ENCODE assay signal across 9 cellular contexts in genomic region chr13:51000058-51000457, GRCh38.
"Had no signal": no experiment of that assay in that cellular context is flagged by ENCODE, and none has a peak within 500 bp of the region (broad histone marks: within the 10 kb centered on the region; RNA-seq: fewer than 3 reads in every experiment).

No MANE protein-coding gene starts in this region.

- H3K9me3 Mint-ChIP-seq: stimulated activated naive CD8-positive, alpha-beta T cell treated with anti-CD3 and anti-CD28 coated beads, Interleukin-15, amount 100 ng/mL, for 72 hours had no signal

- H3K4me3 Mint-ChIP-seq: naive thymus-derived CD4-positive, alpha-beta T cell; stimulated activated naive CD8-positive, alpha-beta T cell treated with anti-CD3 and anti-CD28 coated beads, Interleukin-15, amount 100 ng/mL, for 72 hours had no signal

- DNase-seq: activated naive CD4-positive, alpha-beta T cell treated with anti-CD3 and anti-CD28 coated beads, Interleukin-2, amount 50 U/mL, for 16 hours; activated T-cell treated with anti-CD3 and anti-CD28 coated beads, Interleukin-2, amount 50 U/mL, for 1 hour; brain microvascular endothelial cell; kidney glomerular epithelial cell; midbrain; naive thymus-derived CD4-positive, alpha-beta T cell; stimulated activated CD4-positive, alpha-beta T cell treated with anti-CD3 and anti-CD28 coated beads, Interleukin-4, amount 100 ng/mL, for 4 hours; stimulated activated naive CD8-positive, alpha-beta T cell treated with anti-CD3 and anti-CD28 coated beads, Interleukin-15, amount 100 ng/mL, for 72 hours; T-helper 2 cell had no signal

- ATAC-seq: naive thymus-derived CD4-positive, alpha-beta T cell; stimulated activated naive CD8-positive, alpha-beta T cell treated with anti-CD3 and anti-CD28 coated beads, Interleukin-15, amount 100 ng/mL, for 72 hours had no signal

- H3K27ac Mint-ChIP-seq: stimulated activated naive CD8-positive, alpha-beta T cell treated with anti-CD3 and anti-CD28 coated beads, Interleukin-15, amount 100 ng/mL, for 72 hours had no signal

- H3K4me1 Mint-ChIP-seq: naive thymus-derived CD4-positive, alpha-beta T cell; stimulated activated naive CD8-positive, alpha-beta T cell treated with anti-CD3 and anti-CD28 coated beads, Interleukin-15, amount 100 ng/mL, for 72 hours had no signal
